In the genomic region with DNA sequence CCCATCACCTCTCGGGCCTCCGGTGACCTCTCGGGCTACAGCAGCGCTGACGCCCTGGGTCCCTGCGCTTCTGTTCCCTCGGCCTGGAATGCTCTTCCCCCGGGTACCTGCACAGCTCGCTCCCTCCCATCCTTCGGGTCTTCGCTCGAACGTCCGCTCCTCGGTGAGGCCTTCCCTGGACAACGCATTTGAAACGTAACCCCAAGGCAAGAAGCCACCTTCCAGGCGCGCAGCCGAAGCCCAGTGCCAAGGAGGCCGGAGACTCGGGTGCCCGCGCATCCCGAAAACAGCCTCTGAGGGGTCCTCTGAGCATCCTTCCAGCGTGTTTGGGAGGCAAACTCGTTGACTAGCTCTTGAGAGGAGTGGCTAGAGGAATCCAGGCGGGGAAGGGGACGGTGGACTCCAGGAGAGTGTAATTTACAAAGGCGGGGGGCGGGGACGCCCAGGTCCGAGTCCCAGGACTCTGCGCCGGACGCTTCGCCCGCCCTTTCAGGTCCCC, we compare ENCODE assay signal across 8 cellular contexts.
DNase-seq lines count a peak whose midpoint lies in the region; ATAC-seq and FAIRE-seq lines count a peak whose summit lies in the region.

No MANE protein-coding gene starts in this region.

- no peak for DNase-seq in Right ventricle myocardium superior
- no peak for DNase-seq in cardiac septum (ENCODE audit: low spot score)
- DNase-seq in cerebellar cortex (ENCODE audit: low spot score): peak; percentile 50
- peak; percentile 3 to 38 for DNase-seq in lung microvascular endothelial cell (ENCODE audit: low read depth in 2 of 2)
- DNase-seq in urothelium cell line (ENCODE audit: low spot score): peak; percentile 70
- no peak for DNase-seq in NCI-H82 (lab: John Stamatoyannopoulos, UW)
- no peak for DNase-seq in mucosa of gallbladder (ENCODE audit: low spot score)

- intact Hi-C loops in Right ventricle myocardium superior (cut with DNase I) (no loop called here), cardiac septum (cut with DNase I) (no loop called here)

- ATAC-seq in Right ventricle myocardium superior (ENCODE audit: poor library complexity) (peak; percentile 22), HG03571 (IDR thresholded peaks at IDR 0.05; ENCODE audit: unreplicated experiment) (no peak)

- FAIRE-seq in urothelium cell line (lab: Jason Lieb, UNC): peak; percentile 37

Comparison
In these comparisons a context has a peak if more than half of its experiments do, and no peak if none do; other contexts are left out.
1. DNase-seq: peak in cerebellar cortex (single experiment), lung microvascular endothelial cell (2 of 2) and urothelium cell line (single experiment); none in Right ventricle myocardium superior (single experiment), cardiac septum (single experiment), NCI-H82 (single experiment) and mucosa of gallbladder (single experiment).